ENCODE assay signal across 16 cellular contexts in the genomic region with DNA sequence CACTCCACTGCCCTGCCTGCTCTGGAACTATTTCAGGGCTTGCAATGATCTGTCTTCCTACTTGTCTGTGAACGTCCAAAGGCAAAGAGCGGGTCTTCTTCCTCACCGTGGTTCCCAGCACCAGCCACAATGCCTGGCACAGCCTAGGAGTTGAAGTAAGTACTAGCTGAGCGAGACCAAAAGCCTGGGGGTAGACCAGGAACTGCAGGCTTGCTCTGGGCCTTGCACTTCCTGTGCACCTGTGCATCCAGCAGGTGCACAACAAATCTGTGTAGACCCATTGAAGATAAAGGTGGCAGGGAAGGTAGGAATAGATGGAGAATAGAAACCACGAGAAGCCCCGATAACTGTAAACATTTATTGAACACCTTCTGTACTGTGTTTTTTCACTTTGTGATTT. TPM values are rescaled to one million over a fixed set of nuclear protein-coding genes. Genes with fewer than 3 reads are reported as not detected.
DNase-seq lines count a peak whose midpoint lies in the region; TF ChIP-seq lines count a peak whose summit lies in the region.
"Had no signal": no experiment of that assay in that cellular context is flagged by ENCODE, and none has a peak within 500 bp of the region (broad histone marks: within the 10 kb centered on the region; RNA-seq: fewer than 3 reads in every experiment).

No MANE protein-coding gene starts in this region.

- TF ChIP-seq CTCF in brain (conservative IDR thresholded peaks at IDR 0.05): no peak
- TF ChIP-seq CTCF in nephron (IDR thresholded peaks at IDR 0.05; ENCODE audit: unreplicated experiment in 3 of 3): no peak
- TF ChIP-seq CTCF in type B pancreatic cell (conservative IDR thresholded peaks at IDR 0.05): no peak

- H3K9me3 Mint-ChIP-seq in brain: no peaks in the 10 kb centered on the region
- no peaks in the 10 kb centered on the region for H3K9me3 Mint-ChIP-seq in nephron
- no peaks in the 10 kb centered on the region for H3K9me3 Mint-ChIP-seq in type B pancreatic cell
- H3K9me3 Mint-ChIP-seq in activated T-helper 1 cell treated with anti-CD3 and anti-CD28 coated beads, Interleukin-12 subunit alpha, Interleukin-12 subunit beta, Interleukin-2, Interleukin-4 antibody, amounts not matched to agents 30 ng/mL and 10 ng/mL and 1 ng/mL, durations not matched to agents 14 hours and 24 hours and 36 hours: no peaks in the 10 kb centered on the region

- DNase-seq in DMS53 (lab: John Stamatoyannopoulos, UW): peak; percentile 66
- no peak for DNase-seq in DMS53 treated with DMSO at 0.1 percent for 48 hours (lab: John Stamatoyannopoulos, UW; ENCODE audit: unreplicated experiment)
- no peak for DNase-seq in type B pancreatic cell (ENCODE audit: extremely low spot score, unreplicated experiment)
- no peak for DNase-seq in GF-D8 (lab: John Stamatoyannopoulos, UW)
- DNase-seq in HPDE6-E6E7 (ENCODE audit: extremely low spot score): no peak
- no peak for DNase-seq in activated T-helper 1 cell treated with anti-CD3 and anti-CD28 coated beads, Interleukin-12 subunit alpha, Interleukin-12 subunit beta, Interleukin-2, Interleukin-4 antibody, amounts not matched to agents 30 ng/mL and 10 ng/mL and 1 ng/mL, durations not matched to agents 14 hours and 24 hours and 36 hours (ENCODE audit: low spot score)
- DNase-seq: AML-193, DMS79, NCI-H1105 treated with DMSO at 0.1 percent for 48 hours, NCI-H1694 treated with DMSO at 0.1 percent for 48 hours, NCI-H345, NCI-H524 treated with DMSO at 0.1 percent for 48 hours had no signal

- H3K4me1 Mint-ChIP-seq in brain (peaks cover 47% of the 10 kb centered on the region), nephron (peaks cover 52% of the 10 kb centered on the region), type B pancreatic cell (ENCODE audit: unreplicated experiment) (peaks cover 28% of the 10 kb centered on the region)
- H3K4me1 Mint-ChIP-seq in activated T-helper 1 cell treated with anti-CD3 and anti-CD28 coated beads, Interleukin-12 subunit alpha, Interleukin-12 subunit beta, Interleukin-2, Interleukin-4 antibody, amounts not matched to agents 30 ng/mL and 10 ng/mL and 1 ng/mL, durations not matched to agents 14 hours and 24 hours and 36 hours (ENCODE audit: low read depth): no peaks in the 10 kb centered on the region

- peak overlapping the region in 4 of 5 experiments; percentile 48 to 96 (median 76) for H3K27ac Mint-ChIP-seq in brain
- H3K27ac Mint-ChIP-seq in nephron: peak overlapping the region; percentile 50 to 76 (median 74)
- H3K27ac Mint-ChIP-seq in type B pancreatic cell: no peak overlapping the region
- H3K27ac Mint-ChIP-seq in activated T-helper 1 cell treated with anti-CD3 and anti-CD28 coated beads, Interleukin-12 subunit alpha, Interleukin-12 subunit beta, Interleukin-2, Interleukin-4 antibody, amounts not matched to agents 30 ng/mL and 10 ng/mL and 1 ng/mL, durations not matched to agents 14 hours and 24 hours and 36 hours: no peak overlapping the region

- H3K36me3 Mint-ChIP-seq in brain (no peaks in the 10 kb centered on the region), nephron (ENCODE audit: low read depth) (peaks cover 28% of the 10 kb centered on the region), type B pancreatic cell (no peaks in the 10 kb centered on the region)
- no peaks in the 10 kb centered on the region for H3K36me3 Mint-ChIP-seq in activated T-helper 1 cell treated with anti-CD3 and anti-CD28 coated beads, Interleukin-12 subunit alpha, Interleukin-12 subunit beta, Interleukin-2, Interleukin-4 antibody, amounts not matched to agents 30 ng/mL and 10 ng/mL and 1 ng/mL, durations not matched to agents 14 hours and 24 hours and 36 hours (ENCODE audit: low read depth)

- peak overlapping the region in 4 of 5 experiments; percentile 46 to 74 (median 60) for H3K4me3 Mint-ChIP-seq in brain
- peak overlapping the region; percentile 46 to 80 (median 69) for H3K4me3 Mint-ChIP-seq in nephron
- peak overlapping the region; percentile 52 for H3K4me3 Mint-ChIP-seq in type B pancreatic cell
- H3K4me3 Mint-ChIP-seq in activated T-helper 1 cell treated with anti-CD3 and anti-CD28 coated beads, Interleukin-12 subunit alpha, Interleukin-12 subunit beta, Interleukin-2, Interleukin-4 antibody, amounts not matched to agents 30 ng/mL and 10 ng/mL and 1 ng/mL, durations not matched to agents 14 hours and 24 hours and 36 hours: no peak overlapping the region

- peaks cover 6% of the 10 kb centered on the region for H3K27me3 Mint-ChIP-seq in brain
- H3K27me3 Mint-ChIP-seq in nephron (ENCODE audit: low read depth): peaks cover 3% of the 10 kb centered on the region
- no peaks in the 10 kb centered on the region for H3K27me3 Mint-ChIP-seq in type B pancreatic cell
- peaks cover 34% of the 10 kb centered on the region for H3K27me3 Mint-ChIP-seq in activated T-helper 1 cell treated with anti-CD3 and anti-CD28 coated beads, Interleukin-12 subunit alpha, Interleukin-12 subunit beta, Interleukin-2, Interleukin-4 antibody, amounts not matched to agents 30 ng/mL and 10 ng/mL and 1 ng/mL, durations not matched to agents 14 hours and 24 hours and 36 hours (ENCODE audit: insufficient read depth)

- intact Hi-C loops in activated T-helper 1 cell treated with anti-CD3 and anti-CD28 coated beads, Interleukin-12 subunit alpha, Interleukin-12 subunit beta, Interleukin-2, Interleukin-4 antibody, amounts not matched to agents 30 ng/mL and 10 ng/mL and 1 ng/mL, durations not matched to agents 14 hours and 24 hours and 36 hours (cut with micrococcal nuclease): no loop called here

RNA-seq across cellular contexts. Expression of gene FAM171A2, which starts 4.7 kb away (rescaled TPM):
- 62.5 TPM for polyA plus RNA-seq in brain (ENCODE audit: insufficient read depth, low read depth, low replicate concordance)
- total RNA-seq in type B pancreatic cell (ENCODE audit: low replicate concordance): 13.3 and 34.7 TPM in 2 replicates
- total RNA-seq in activated T-helper 1 cell treated with anti-CD3 and anti-CD28 coated beads, Interleukin-12 subunit alpha, Interleukin-12 subunit beta, Interleukin-2, Interleukin-4 antibody, amounts not matched to agents 30 ng/mL and 10 ng/mL and 1 ng/mL, durations not matched to agents 14 hours and 24 hours and 36 hours: 0.10 and 0.29 TPM in 2 replicates

RNA-seq across cellular contexts. Expression of gene GRN, which starts 13.9 kb away (rescaled TPM):
- 164 TPM for polyA plus RNA-seq in brain (ENCODE audit: insufficient read depth, low read depth, low replicate concordance)
- 183 and 236 TPM in 2 replicates for total RNA-seq in type B pancreatic cell (ENCODE audit: low replicate concordance)
- 32.7 and 42.9 TPM in 2 replicates for total RNA-seq in activated T-helper 1 cell treated with anti-CD3 and anti-CD28 coated beads, Interleukin-12 subunit alpha, Interleukin-12 subunit beta, Interleukin-2, Interleukin-4 antibody, amounts not matched to agents 30 ng/mL and 10 ng/mL and 1 ng/mL, durations not matched to agents 14 hours and 24 hours and 36 hours

RNA-seq across cellular contexts. Expression of gene ITGA2B, which starts 30.4 kb away (rescaled TPM):
- polyA plus RNA-seq in brain (ENCODE audit: insufficient read depth, low read depth, low replicate concordance): 0.97 TPM
- total RNA-seq in type B pancreatic cell (ENCODE audit: low replicate concordance): 0.69 and 8.8 TPM in 2 replicates
- total RNA-seq in activated T-helper 1 cell treated with anti-CD3 and anti-CD28 coated beads, Interleukin-12 subunit alpha, Interleukin-12 subunit beta, Interleukin-2, Interleukin-4 antibody, amounts not matched to agents 30 ng/mL and 10 ng/mL and 1 ng/mL, durations not matched to agents 14 hours and 24 hours and 36 hours: 0.44 and 0.71 TPM in 2 replicates
- total RNA-seq: SK-MEL-5 had no signal

RNA-seq across cellular contexts. Expression of gene SLC25A39, which starts 34.4 kb away (rescaled TPM):
- polyA plus RNA-seq in brain (ENCODE audit: insufficient read depth, low read depth, low replicate concordance): 153 TPM
- 137 and 169 TPM in 2 replicates for total RNA-seq in type B pancreatic cell (ENCODE audit: low replicate concordance)
- total RNA-seq in activated T-helper 1 cell treated with anti-CD3 and anti-CD28 coated beads, Interleukin-12 subunit alpha, Interleukin-12 subunit beta, Interleukin-2, Interleukin-4 antibody, amounts not matched to agents 30 ng/mL and 10 ng/mL and 1 ng/mL, durations not matched to agents 14 hours and 24 hours and 36 hours: 169 and 180 TPM in 2 replicates

RNA-seq across cellular contexts. Expression of gene RUNDC3A, which starts 50.6 kb away (rescaled TPM):
- 304 TPM for polyA plus RNA-seq in brain (ENCODE audit: insufficient read depth, low read depth, low replicate concordance)
- 10.3 and 12.3 TPM in 2 replicates for total RNA-seq in type B pancreatic cell (ENCODE audit: low replicate concordance)
- total RNA-seq in activated T-helper 1 cell treated with anti-CD3 and anti-CD28 coated beads, Interleukin-12 subunit alpha, Interleukin-12 subunit beta, Interleukin-2, Interleukin-4 antibody, amounts not matched to agents 30 ng/mL and 10 ng/mL and 1 ng/mL, durations not matched to agents 14 hours and 24 hours and 36 hours: 0.13 and 0.22 TPM in 2 replicates
- total RNA-seq: K562 had no signal
- polyA plus RNA-seq: K562 had no signal

Comparison
In these comparisons a context has a peak if more than half of its experiments do, and no peak if none do; other contexts are left out.
1. H3K27ac Mint-ChIP-seq: peak in brain (4 of 5) and nephron (3 of 3); none in type B pancreatic cell (single experiment) and activated T-helper 1 cell treated with anti-CD3 and anti-CD28 coated beads, Interleukin-12 subunit alpha, Interleukin-12 subunit beta, Interleukin-2, Interleukin-4 antibody, amounts not matched to agents 30 ng/mL and 10 ng/mL and 1 ng/mL, durations not matched to agents 14 hours and 24 hours and 36 hours (single experiment).
2. RNA of gene FAM171A2, which starts 4.7 kb away (total RNA-seq): 13.3 to 34.7 TPM in type B pancreatic cell; 0.10 to 0.29 TPM in activated T-helper 1 cell treated with anti-CD3 and anti-CD28 coated beads, Interleukin-12 subunit alpha, Interleukin-12 subunit beta, Interleukin-2, Interleukin-4 antibody, amounts not matched to agents 30 ng/mL and 10 ng/mL and 1 ng/mL, durations not matched to agents 14 hours and 24 hours and 36 hours; every median in the first group is over 10 times any median in the second.